14 cellular contexts compared by ENCODE assay signal in the genomic region with DNA sequence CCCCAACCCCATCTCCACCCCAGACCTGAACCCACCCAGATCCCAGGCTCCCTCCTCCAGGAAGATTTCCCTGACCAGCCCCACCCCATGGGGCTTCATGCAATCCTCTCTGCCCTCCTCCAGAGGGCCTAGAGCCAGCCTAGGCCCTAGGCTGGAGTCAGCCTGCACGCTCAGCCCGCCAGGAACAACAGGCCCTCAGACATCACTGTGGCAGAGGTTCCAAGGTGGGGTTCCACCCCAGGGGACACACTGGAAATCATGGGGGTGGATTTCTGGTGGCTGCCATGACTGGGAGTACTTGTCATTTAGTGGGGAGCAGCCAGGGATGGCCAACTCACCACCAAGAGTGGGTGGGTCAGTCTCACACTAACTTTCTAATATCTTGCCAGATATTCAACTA.
DNase-seq lines count a peak whose midpoint lies in the region; ATAC-seq and TF ChIP-seq lines count a peak whose summit lies in the region.
"Had no signal": no experiment of that assay in that cellular context is flagged by ENCODE, and none has a peak within 500 bp of the region (broad histone marks: within the 10 kb centered on the region; RNA-seq: fewer than 3 reads in every experiment).

No MANE protein-coding gene starts in this region.

- H3K27ac ChIP-seq in neural progenitor cell: no peak overlapping the region
- H3K27ac ChIP-seq: left ventricle myocardium inferior, SJSA1 had no signal

- H3K4me1 Mint-ChIP-seq in neural progenitor cell: no peaks in the 10 kb centered on the region
- H3K4me1 Mint-ChIP-seq: natural killer cell had no signal

- H3K4me3 ChIP-seq in HFF-Myc (replicated peaks; ENCODE audit: low read depth, low read length) (no peak overlapping the region), choroid plexus epithelial cell (ENCODE audit: low read depth, low read length) (no peak overlapping the region), neural progenitor cell (no peak overlapping the region)
- H3K4me3 ChIP-seq: left ventricle myocardium inferior, SJSA1 had no signal

- H4K20me1 ChIP-seq in neural progenitor cell (ENCODE audit: low read depth): no peaks in the 10 kb centered on the region

- no peak for ATAC-seq in GM21528 (IDR thresholded peaks at IDR 0.05; ENCODE audit: low FRiP score, unreplicated experiment)
- ATAC-seq: CD8-positive, alpha-beta T cell; natural killer cell had no signal

- DNase-seq in D341Med (ENCODE audit: low spot score) (peak; percentile 19), HFF-Myc (ENCODE audit: extremely low read depth, low read depth) (no peak), choroid plexus epithelial cell (ENCODE audit: low read depth) (no peak), neural progenitor cell (ENCODE audit: low spot score) (peak; percentile 39), dermis blood vessel endothelial cell (no peak), cerebellar nuclear complex (lab: John Stamatoyannopoulos, UW) (no peak)
- DNase-seq in stimulated activated CD4-positive, alpha-beta T cell treated with anti-CD3 and anti-CD28 coated beads, Interleukin-1b, Interleukin-23, amount 100 ng/mL, for 48 hours: no peak
- DNase-seq: left ventricle myocardium inferior; NCI-H2107; NK-92 treated with Interleukin-12 subunit alpha and Interleukin-12 subunit beta, amount 100 ng/mL, for 24 hours had no signal

- TF ChIP-seq CTCF in HFF-Myc (IDR thresholded peaks at IDR 0.05; ENCODE audit: low read depth, low read length, missing control alignments) (peak; percentile 8), choroid plexus epithelial cell (conservative IDR thresholded peaks at IDR 0.05; ENCODE audit: low read depth, low read length) (peak; percentile 19), neural progenitor cell (IDR thresholded peaks at IDR 0.05) (peak; percentile 21)

- H3K36me3 Mint-ChIP-seq in neural progenitor cell: no peaks in the 10 kb centered on the region
- H3K36me3 Mint-ChIP-seq: CD8-positive, alpha-beta T cell had no signal

- peaks cover 3% of the 10 kb centered on the region for H3K27me3 Mint-ChIP-seq in neural progenitor cell (ENCODE audit: insufficient read depth, low read depth)

- H3K9me3 ChIP-seq in neural progenitor cell (ENCODE audit: low read depth): no peaks in the 10 kb centered on the region
- H3K9me3 ChIP-seq: left ventricle myocardium inferior, SJSA1 had no signal

- H3K9ac ChIP-seq in neural progenitor cell: no peak overlapping the region

- no peak overlapping the region for H3K4me3 Mint-ChIP-seq in neural progenitor cell
- H3K4me3 Mint-ChIP-seq: CD8-positive, alpha-beta T cell; natural killer cell had no signal

- H3K27me3 ChIP-seq in neural progenitor cell: no peaks in the 10 kb centered on the region
- H3K27me3 ChIP-seq: SJSA1 had no signal

- H3K4me1 ChIP-seq in neural progenitor cell: no peaks in the 10 kb centered on the region
- H3K4me1 ChIP-seq: left ventricle myocardium inferior, SJSA1 had no signal

- H3K36me3 ChIP-seq in neural progenitor cell: no peaks in the 10 kb centered on the region
- H3K36me3 ChIP-seq: left ventricle myocardium inferior, SJSA1 had no signal

- peaks cover under 1% of the 10 kb centered on the region for H3K9me3 Mint-ChIP-seq in neural progenitor cell
- H3K9me3 Mint-ChIP-seq: natural killer cell had no signal

- H3K79me2 ChIP-seq in neural progenitor cell (ENCODE audit: low read depth): no peaks in the 10 kb centered on the region

- H3K4me2 ChIP-seq in neural progenitor cell: no peak overlapping the region

- no peaks in the 10 kb centered on the region for H3F3A ChIP-seq in neural progenitor cell (ENCODE audit: low read depth)

- H3K27ac Mint-ChIP-seq in neural progenitor cell: no peak overlapping the region
- H3K27ac Mint-ChIP-seq: CD8-positive, alpha-beta T cell; natural killer cell had no signal

- no peak overlapping the region for H2AFZ ChIP-seq in neural progenitor cell (replicated peaks)

Comparison
In these comparisons a context has a peak if more than half of its experiments do, and no peak if none do; other contexts are left out.
1. DNase-seq: peak in D341Med (single experiment) and neural progenitor cell (single experiment); none in HFF-Myc (single experiment), choroid plexus epithelial cell (single experiment), dermis blood vessel endothelial cell (single experiment), cerebellar nuclear complex (0 of 2) and stimulated activated CD4-positive, alpha-beta T cell treated with anti-CD3 and anti-CD28 coated beads, Interleukin-1b, Interleukin-23, amount 100 ng/mL, for 48 hours (single experiment).
2. Peak in every context shown above with its lines, with median percentiles within 50 percentile points of each other: CTCF ChIP-seq.